ENCODE assay signal across 26 cellular contexts in the genomic region with DNA sequence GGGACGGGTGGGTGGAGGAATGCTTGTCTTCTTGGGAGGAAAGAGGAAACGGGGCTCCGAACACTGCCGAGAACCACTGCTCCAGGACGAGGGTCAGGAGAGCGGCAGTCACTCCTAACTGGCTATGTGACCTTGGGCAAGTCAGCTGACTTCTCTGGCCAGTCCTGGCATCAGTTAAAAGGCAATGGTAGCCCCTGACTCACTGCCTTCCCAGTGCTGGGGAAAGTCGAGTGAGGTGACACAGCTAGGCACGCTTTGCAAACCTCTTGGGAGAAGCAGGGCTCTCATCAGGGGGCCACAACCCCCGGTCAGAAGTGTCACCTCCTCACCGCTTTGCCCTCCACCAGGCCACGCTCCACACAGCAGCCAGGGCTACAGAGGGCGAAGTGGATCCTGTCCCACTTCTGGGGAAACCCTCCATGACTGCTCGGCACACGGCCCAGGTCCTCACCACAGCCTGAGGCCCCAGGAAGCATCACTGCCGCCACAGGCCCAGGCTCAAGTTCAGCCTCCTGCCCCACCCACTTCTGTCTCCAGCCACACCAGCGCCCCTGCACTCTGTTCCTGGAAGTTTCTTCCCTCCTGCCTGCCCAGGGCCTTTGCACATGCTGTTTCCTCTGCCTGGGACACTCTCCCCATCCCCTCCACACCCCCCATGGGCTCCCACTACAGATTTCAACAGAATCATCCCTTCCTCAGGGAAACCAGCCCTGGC. TPM values are rescaled to one million over a fixed set of nuclear protein-coding genes. Genes with fewer than 3 reads are reported as not detected.
A peak's percentile ranks its signal among the peaks of the same experiment; 100 is the strongest.
DNase-seq lines count a peak whose midpoint lies in the region; ATAC-seq and TF ChIP-seq lines count a peak whose summit lies in the region.
"Had no signal": no experiment of that assay in that cellular context is flagged by ENCODE, and none has a peak within 500 bp of the region (broad histone marks: within the 10 kb centered on the region; RNA-seq: fewer than 3 reads in every experiment).

No MANE protein-coding gene starts in this region.

- no peaks in the 10 kb centered on the region for H3K36me3 ChIP-seq in adrenal gland (replicated peaks in 1 of 2)
- H3K36me3 ChIP-seq in neuronal stem cell (replicated peaks in 1 of 2; ENCODE audit: control insufficient read depth in 2 of 2, insufficient read depth in 2 of 2, low read length in 2 of 2), result peaks cover 0 to 1% of the 10 kb centered on the region in 2 donors
- H3K36me3 ChIP-seq: breast epithelium, gastrocnemius medialis, MG63, prostate gland had no signal

- no peaks in the 10 kb centered on the region for H3K9me3 ChIP-seq in adrenal gland (replicated peaks in 1 of 3)
- no peaks in the 10 kb centered on the region for H3K9me3 ChIP-seq in neuronal stem cell (replicated peaks in 1 of 2; ENCODE audit: control insufficient read depth in 2 of 2, insufficient read depth in 1 of 2, low read depth in 1 of 2, low read length in 2 of 2)
- H3K9me3 ChIP-seq: breast epithelium, gastrocnemius medialis, MG63, prostate gland had no signal

- H2BK12ac ChIP-seq in neuronal stem cell (ENCODE audit: low read length), result peak overlapping the region; percentile 84

- H3K79me1 ChIP-seq in neuronal stem cell (ENCODE audit: low read depth, low read length), result peaks cover 3% of the 10 kb centered on the region

- TF ChIP-seq POLR2A in adrenal gland (IDR thresholded peaks at IDR 0.05), result peak in 1 of 2 donors; percentile 55

- peaks cover 98% of the 10 kb centered on the region for H3K36me3 Mint-ChIP-seq in activated T-cell treated with anti-CD3 and anti-CD28 coated beads, Interleukin-2, amount 50 U/mL, for 24 hours (ENCODE audit: low read depth)
- H3K36me3 Mint-ChIP-seq in activated T-cell treated with anti-CD3 and anti-CD28 coated beads, Interleukin-2, amount 50 U/mL, for 4 hours (ENCODE audit: insufficient read depth), result peaks cover 48% of the 10 kb centered on the region

- peak overlapping the region; percentile 52 for H3K18ac ChIP-seq in neuronal stem cell (ENCODE audit: low read length)

- H3K27me3 Mint-ChIP-seq in activated T-cell treated with anti-CD3 and anti-CD28 coated beads, Interleukin-2, amount 50 U/mL, for 24 hours, result no peaks in the 10 kb centered on the region
- H3K27me3 Mint-ChIP-seq in activated T-cell treated with anti-CD3 and anti-CD28 coated beads, Interleukin-2, amount 50 U/mL, for 4 hours (ENCODE audit: low read depth), result no peaks in the 10 kb centered on the region

- peak overlapping the region; percentile 55 for H2BK15ac ChIP-seq in neuronal stem cell (ENCODE audit: low read length)

- ATAC-seq in activated T-cell treated with anti-CD3 and anti-CD28 coated beads, Interleukin-2, amount 50 U/mL, for 4 hours, result no peak
- ATAC-seq: gastrocnemius medialis, PC-3 had no signal

- no peaks in the 10 kb centered on the region for H3K9me3 Mint-ChIP-seq in activated T-cell treated with anti-CD3 and anti-CD28 coated beads, Interleukin-2, amount 50 U/mL, for 24 hours
- H3K9me3 Mint-ChIP-seq in activated T-cell treated with anti-CD3 and anti-CD28 coated beads, Interleukin-2, amount 50 U/mL, for 4 hours, result no peaks in the 10 kb centered on the region
- H3K9me3 Mint-ChIP-seq: nephron had no signal

- H4K8ac ChIP-seq in neuronal stem cell (ENCODE audit: low read depth, low read length), result no peak overlapping the region

- H3K4me1 ChIP-seq in adrenal gland (replicated peaks in 1 of 2) (peaks cover 3 to 4% of the 10 kb centered on the region in 2 donors), neuronal stem cell (ENCODE audit: control insufficient read depth in 2 of 2, insufficient read depth in 1 of 2, low read depth in 1 of 2, low read length in 2 of 2) (peaks cover 0 to 4% of the 10 kb centered on the region in 2 donors)
- H3K4me1 ChIP-seq: breast epithelium, gastrocnemius medialis, prostate gland had no signal

- H3K14ac ChIP-seq in neuronal stem cell (ENCODE audit: low read length), result peak overlapping the region; percentile 64

- peak overlapping the region; percentile 28 for H2AK5ac ChIP-seq in neuronal stem cell (ENCODE audit: low read depth, low read length)

- H3K4me3 Mint-ChIP-seq in activated T-cell treated with anti-CD3 and anti-CD28 coated beads, Interleukin-2, amount 50 U/mL, for 24 hours, result no peak overlapping the region
- H3K4me3 Mint-ChIP-seq in activated T-cell treated with anti-CD3 and anti-CD28 coated beads, Interleukin-2, amount 50 U/mL, for 4 hours, result no peak overlapping the region
- H3K4me3 Mint-ChIP-seq: nephron had no signal

- H2AFZ ChIP-seq in neuronal stem cell (ENCODE audit: low read length), result no peak overlapping the region

- H3K27ac Mint-ChIP-seq in activated T-cell treated with anti-CD3 and anti-CD28 coated beads, Interleukin-2, amount 50 U/mL, for 24 hours, result peak overlapping the region; percentile 76
- H3K27ac Mint-ChIP-seq: nephron had no signal

- 38 to 48% (median 42%) methylated on average over 8 to 16 of the region's 16 CpGs for WGBS in adrenal gland, 4 donors
- no CpG with 5 or more reads among the region's 16 CpGs for WGBS in neuronal stem cell (ENCODE audit: extremely low coverage in 2 of 2, insufficient read length in 2 of 2, insufficient replicate concordance in 1 of 2), 2 donors

- no peaks in the 10 kb centered on the region for H3K27me3 ChIP-seq in adrenal gland
- no peaks in the 10 kb centered on the region for H3K27me3 ChIP-seq in neuronal stem cell (ENCODE audit: control insufficient read depth in 3 of 3, insufficient read depth in 3 of 3, low read depth in 1 of 3, low read length in 3 of 3)
- H3K27me3 ChIP-seq: breast epithelium, MG63 had no signal

- no peak for DNase-seq in activated T-cell treated with anti-CD3 and anti-CD28 coated beads, Interleukin-2, amount 50 U/mL, for 24 hours
- no peak for DNase-seq in activated T-cell treated with anti-CD3 and anti-CD28 coated beads, Interleukin-2, amount 50 U/mL, for 4 hours
- peak; percentile 22 for DNase-seq in HT1080 (ENCODE audit: low read depth)
- DNase-seq in adrenal gland, result peak; percentile 72 to 92 (median 89)
- DNase-seq in neuronal stem cell (ENCODE audit: low spot score), result no peak
- DNase-seq in RPMI8226, result no peak
- no peak for DNase-seq in HPDE6-E6E7 (ENCODE audit: extremely low spot score)
- DNase-seq in cerebellum (ENCODE audit: low spot score), result no peak
- DNase-seq: activated CD4-positive, CD25-positive, alpha-beta regulatory T cell treated with anti-CD3 and anti-CD28 coated beads, Interleukin-2, amount 50 U/mL, for 72 hours; activated CD8-positive, alpha-beta memory T cell treated with anti-CD3 and anti-CD28 coated beads, Interleukin-2, amount 50 U/mL, for 48 hours; DMS153; gastrocnemius medialis; GF-D8; mesendoderm; MG63; NCI-H2171 treated with DMSO at 0.1 percent for 48 hours; PC-3; stimulated activated CD4-positive, alpha-beta T cell treated with anti-CD3 and anti-CD28 coated beads, Interleukin-2, amount 100 ng/mL, for 48 hours had no signal

- TF ChIP-seq CTCF in adrenal gland (IDR thresholded peaks at IDR 0.05), result no peak

- peaks cover 52% of the 10 kb centered on the region for H3K4me1 Mint-ChIP-seq in activated T-cell treated with anti-CD3 and anti-CD28 coated beads, Interleukin-2, amount 50 U/mL, for 24 hours (ENCODE audit: low read depth)
- peaks cover 19% of the 10 kb centered on the region for H3K4me1 Mint-ChIP-seq in activated T-cell treated with anti-CD3 and anti-CD28 coated beads, Interleukin-2, amount 50 U/mL, for 4 hours (ENCODE audit: low read depth)

- no peak overlapping the region for H2BK120ac ChIP-seq in neuronal stem cell (ENCODE audit: low read depth, low read length)

- no peak overlapping the region for H4K91ac ChIP-seq in neuronal stem cell (ENCODE audit: low read depth, low read length, poor library complexity)

- no peak overlapping the region for H3K4me2 ChIP-seq in neuronal stem cell (ENCODE audit: insufficient read depth, low read length, poor library complexity, severe bottlenecking)

- H3K27ac ChIP-seq in adrenal gland (peak overlapping the region; percentile 30 to 87 (median 40)), neuronal stem cell (replicated peaks; ENCODE audit: low read length) (no peak overlapping the region)
- H3K27ac ChIP-seq: breast epithelium, gastrocnemius medialis, prostate gland had no signal

- H3K4ac ChIP-seq in neuronal stem cell (ENCODE audit: low read length), result no peak overlapping the region

- peak overlapping the region; percentile 0 for H3K23ac ChIP-seq in neuronal stem cell (ENCODE audit: low read depth, low read length, poor library complexity)

- no peak overlapping the region for H3K4me3 ChIP-seq in adrenal gland
- H3K4me3 ChIP-seq in neuronal stem cell (ENCODE audit: low read length in 2 of 2), result no peak overlapping the region
- H3K4me3 ChIP-seq: breast epithelium, gastrocnemius medialis, MG63, prostate gland had no signal

- H3K9ac ChIP-seq in neuronal stem cell (ENCODE audit: low read depth, low read length, poor library complexity), result no peak overlapping the region

- intact Hi-C loops in adrenal gland (cut with DNase I), result no loop called here

- H2BK5ac ChIP-seq in neuronal stem cell (ENCODE audit: low read length), result no peak overlapping the region

RNA-seq across cellular contexts. Expression of gene IL2RB, which starts 16.3 kb away (rescaled TPM):
- 100 to 1,000 TPM; 178 to 212 (median 206) TPM for total RNA-seq in activated T-cell treated with anti-CD3 and anti-CD28 coated beads, Interleukin-2, amount 50 U/mL, for 4 hours
- 0.06 and 0.63 TPM in 2 replicates for total RNA-seq in HT1080 (2014; rRNA removed; shearing (Covaris generic))
- 0.66 and 0.67 TPM in 2 replicates for polyA plus RNA-seq in HT1080 (2015; cell fraction: cytosol; rRNA removed)
- polyA plus RNA-seq in HT1080 (2015; cell fraction: nucleus; rRNA removed), result 0.29 and 0.44 TPM in 2 replicates
- 1 to 10 TPM in 5 of 8 donors, under 1 TPM in 3; 0.43 to 2.1 (median 1.4) TPM for total RNA-seq in adrenal gland
- under 1 TPM; 0.34 to 0.48 (median 0.40) TPM for polyA plus RNA-seq in adrenal gland
- polyA plus RNA-seq in neuronal stem cell (2013, experiment 1 of 2), result 0.47 TPM
- polyA plus RNA-seq in neuronal stem cell (2013, experiment 2 of 2), result 0.43 TPM
- total RNA-seq in cerebellum, result 0.18 TPM
- total RNA-seq: A172, dermis microvascular lymphatic vessel endothelial cell, PC-3 had no signal

RNA-seq across cellular contexts. Expression of gene TMPRSS6, which starts 23.9 kb away (rescaled TPM):
- total RNA-seq in activated T-cell treated with anti-CD3 and anti-CD28 coated beads, Interleukin-2, amount 50 U/mL, for 4 hours, result 1 to 10 TPM in 1 of 3 donors, under 1 TPM in 2; 0.76 to 1.3 (median 0.89) TPM
- 0.11 TPM in 1 of 2 replicates, not detected in the other for total RNA-seq in HT1080 (2014; rRNA removed; shearing (Covaris generic))
- polyA plus RNA-seq in HT1080 (2015; cell fraction: cytosol; rRNA removed), result not detected in 2 replicates
- polyA plus RNA-seq in HT1080 (2015; cell fraction: nucleus; rRNA removed), result not detected in 2 replicates
- total RNA-seq in adrenal gland, result 1 to 10 TPM in 1 of 8 donors, under 1 TPM in 2, not detected in 5; under 0.01 to 1.2 (median 0.14) TPM
- under 1 TPM in 2 of 3 donors, not detected in 1; 0.07 to 0.08 TPM for polyA plus RNA-seq in adrenal gland
- 0.01 TPM for polyA plus RNA-seq in neuronal stem cell (2013, experiment 1 of 2)
- not detected for polyA plus RNA-seq in neuronal stem cell (2013, experiment 2 of 2)
- not detected for total RNA-seq in cerebellum
- total RNA-seq: A172, dermis microvascular lymphatic vessel endothelial cell, epithelial cell of proximal tubule, skeletal muscle tissue had no signal
- polyA plus RNA-seq: BJ had no signal

RNA-seq across cellular contexts. Expression of gene C1QTNF6, which starts 54.6 kb away (rescaled TPM):
- 1 to 10 TPM in 2 of 3 donors, under 1 TPM in 1; 0.96 to 2.4 (median 1.2) TPM for total RNA-seq in activated T-cell treated with anti-CD3 and anti-CD28 coated beads, Interleukin-2, amount 50 U/mL, for 4 hours
- total RNA-seq in HT1080 (2014; rRNA removed; shearing (Covaris generic)), result 5.8 and 10.3 TPM in 2 replicates
- 11.2 and 11.6 TPM in 2 replicates for polyA plus RNA-seq in HT1080 (2015; cell fraction: cytosol; rRNA removed)
- 13.3 and 18.6 TPM in 2 replicates for polyA plus RNA-seq in HT1080 (2015; cell fraction: nucleus; rRNA removed)
- total RNA-seq in adrenal gland (10 to 100 TPM in 1 of 8 donors, 1 to 10 TPM in 7; 2.2 to 28.6 (median 5.9) TPM), cerebellum (4.4 TPM)
- 10 to 100 TPM in 2 of 3 donors, 1 to 10 TPM in 1; 2.9 to 45.7 (median 17.9) TPM for polyA plus RNA-seq in adrenal gland
- 17.0 TPM for polyA plus RNA-seq in neuronal stem cell (2013, experiment 1 of 2)
- polyA plus RNA-seq in neuronal stem cell (2013, experiment 2 of 2), result 18.2 TPM

Comparison
In these comparisons a context has a peak if more than half of its experiments do, and no peak if none do; other contexts are left out.
1. DNase-seq: peak in HT1080 (single experiment) and adrenal gland (7 of 7); none in activated T-cell treated with anti-CD3 and anti-CD28 coated beads, Interleukin-2, amount 50 U/mL, for 24 hours (single experiment), activated T-cell treated with anti-CD3 and anti-CD28 coated beads, Interleukin-2, amount 50 U/mL, for 4 hours (single experiment), neuronal stem cell (single experiment), RPMI8226 (single experiment), HPDE6-E6E7 (single experiment) and cerebellum (single experiment).
2. RNA of gene IL2RB, which starts 16.3 kb away (total RNA-seq): 178 to 212 TPM in activated T-cell treated with anti-CD3 and anti-CD28 coated beads, Interleukin-2, amount 50 U/mL, for 4 hours; 0.43 to 2.1 TPM in adrenal gland, 0.18 TPM in cerebellum (single experiment) and 0.06 to 0.63 TPM in HT1080; every median in the first group is over 10 times any median in the second.